In genomic region chr6:40187654-40188053, GRCh38 we compare ENCODE assay signal across 25 cellular contexts.
"Had no signal": no experiment of that assay in that cellular context is flagged by ENCODE, and none has a peak within 500 bp of the region (broad histone marks: within the 10 kb centered on the region; RNA-seq: fewer than 3 reads in every experiment).

No MANE protein-coding gene starts in this region.

- H3K27me3 ChIP-seq: SJSA1 had no signal

- H3K27ac Mint-ChIP-seq: activated CD8-positive, alpha-beta T cell treated with anti-CD3 and anti-CD28 coated beads for 36 hours; activated naive CD4-positive, alpha-beta T cell treated with anti-CD3 and anti-CD28 coated beads, Interleukin-2, amount 50 U/mL, for 72 hours; activated naive CD8-positive, alpha-beta T cell treated with anti-CD3 and anti-CD28 coated beads, Interleukin-2, amount 50 U/mL, for 24 hours; activated T-cell treated with anti-CD3 and anti-CD28 coated beads, Interleukin-2, amount 50 U/mL, for 24 hours; activated T-helper 1 cell treated with anti-CD3 and anti-CD28 coated beads, Interleukin-12 subunit alpha, Interleukin-12 subunit beta, Interleukin-2, Interleukin-4 antibody, amounts not matched to agents 30 ng/mL and 10 ng/mL and 1 ng/mL, durations not matched to agents 14 hours and 24 hours and 36 hours; brain; T-helper 1 cell treated with Interleukin-12 subunit alpha and Interleukin-12 subunit beta and Interleukin-4 antibody, amounts not matched to agents 30 μg/mL and 1 μg/mL, for 36 hours had no signal

- H3K4me1 Mint-ChIP-seq: activated naive CD8-positive, alpha-beta T cell treated with anti-CD3 and anti-CD28 coated beads, Interleukin-2, amount 50 U/mL, for 24 hours; central memory CD8-positive, alpha-beta T cell had no signal

- H3K27ac ChIP-seq: SJSA1 had no signal

- H3K4me3 ChIP-seq: SJSA1 had no signal

- DNase-seq: activated CD4-positive, alpha-beta T cell treated with anti-CD3 and anti-CD28 coated beads for 4 hours; activated CD8-positive, alpha-beta T cell treated with anti-CD3 and anti-CD28 coated beads for 36 hours; activated effector memory CD4-positive, alpha-beta T cell treated with Interleukin-2 at 50 U/mL for 16 hours; activated naive CD4-positive, alpha-beta T cell; activated naive CD8-positive, alpha-beta T cell treated with anti-CD3 and anti-CD28 coated beads, Interleukin-2, amount 50 U/mL, for 24 hours; activated T-cell treated with anti-CD3 and anti-CD28 coated beads, Interleukin-2, amount 50 U/mL, for 24 hours; amniotic stem cell; cortex of kidney; MM.1S; NCI-H1105 treated with DMSO at 0.1 percent for 48 hours; NCI-H1436 treated with DMSO at 0.1 percent for 48 hours; NCI-H187; NCI-H2227 treated with DMSO at 0.1 percent for 48 hours; NCI-H510A; NCI-H774; RPMI8226 had no signal

- H3K4me1 ChIP-seq: SJSA1 had no signal

- H3K36me3 Mint-ChIP-seq: brain had no signal

- H3K4me3 Mint-ChIP-seq: activated CD8-positive, alpha-beta T cell treated with anti-CD3 and anti-CD28 coated beads for 36 hours; activated naive CD8-positive, alpha-beta T cell treated with anti-CD3 and anti-CD28 coated beads, Interleukin-2, amount 50 U/mL, for 24 hours; activated T-cell treated with anti-CD3 and anti-CD28 coated beads, Interleukin-2, amount 50 U/mL, for 24 hours; activated T-helper 1 cell treated with anti-CD3 and anti-CD28 coated beads, Interleukin-12 subunit alpha, Interleukin-12 subunit beta, Interleukin-2, Interleukin-4 antibody, amounts not matched to agents 30 ng/mL and 10 ng/mL and 1 ng/mL, durations not matched to agents 14 hours and 24 hours and 36 hours; brain; central memory CD8-positive, alpha-beta T cell; T-helper 1 cell treated with Interleukin-12 subunit alpha and Interleukin-12 subunit beta and Interleukin-4 antibody, amounts not matched to agents 30 μg/mL and 1 μg/mL, for 36 hours had no signal

- ATAC-seq: activated CD4-positive, CD25-positive, alpha-beta regulatory T cell treated with anti-CD3 and anti-CD28 coated beads, Interleukin-2, amount 50 U/mL, for 24 hours; activated CD8-positive, alpha-beta T cell treated with anti-CD3 and anti-CD28 coated beads for 36 hours; activated naive CD4-positive, alpha-beta T cell treated with anti-CD3 and anti-CD28 coated beads, Interleukin-2, amount 50 U/mL, for 72 hours; activated naive CD8-positive, alpha-beta T cell treated with anti-CD3 and anti-CD28 coated beads, Interleukin-2, amount 50 U/mL, for 24 hours; Right ventricle myocardium inferior; SK-N-SH treated with all-trans-retinoic acid at 6 μM for 48 hours had no signal
